10 cellular contexts compared by ENCODE assay signal in genomic region chr17:72465191-72466024, GRCh38.
DNase-seq lines count a peak whose midpoint lies in the region; TF ChIP-seq lines count a peak whose summit lies in the region.
"Had no signal": no experiment of that assay in that cellular context is flagged by ENCODE, and none has a peak within 500 bp of the region (broad histone marks: within the 10 kb centered on the region; RNA-seq: fewer than 3 reads in every experiment).

No MANE protein-coding gene starts in this region.

- no peaks in the 10 kb centered on the region for H3K79me1 ChIP-seq in H9 (ENCODE audit: insufficient read depth, low read depth, low read length, poor library complexity, severe bottlenecking)

- H3K27me3 Mint-ChIP-seq in H9 (ENCODE audit: low read depth), result no peaks in the 10 kb centered on the region; the same call in 1 of the 2 replicates

- no peaks in the 10 kb centered on the region for H3K27me3 ChIP-seq in H9 (ENCODE audit: insufficient read depth, low read length)
- no peaks in the 10 kb centered on the region for H3K27me3 ChIP-seq in transverse colon

- H3K4ac ChIP-seq in H9 (ENCODE audit: low read depth, low read length), result no peak overlapping the region

- H3K27ac ChIP-seq in H9 (ENCODE audit: insufficient read length, low read depth, low read length), result no peak overlapping the region
- peak overlapping the region; percentile 61 to 83 (median 82) for H3K27ac ChIP-seq in transverse colon
- H3K27ac ChIP-seq: heart left ventricle, thoracic aorta had no signal

- no peak overlapping the region for H2BK5ac ChIP-seq in H9 (ENCODE audit: insufficient read length, low read length)

- H3T11ph ChIP-seq in H9 (ENCODE audit: low read length), result no peak overlapping the region

- H3K9ac ChIP-seq in H9 (ENCODE audit: extremely low read depth, insufficient read length, low read length), result no peak overlapping the region

- H2BK12ac ChIP-seq in H9 (ENCODE audit: insufficient read length, low read depth, low read length), result no peak overlapping the region

- H4K8ac ChIP-seq in H9 (replicated peaks; ENCODE audit: insufficient read length, low read depth, low read length), result no peak overlapping the region

- peaks cover 0 to 10% (median 3%) of the 10 kb centered on the region in 3 experiments; a peak in 3 of 7 replicates for H3K36me3 Mint-ChIP-seq in H9 (ENCODE audit: insufficient read depth in 1 of 3, low read depth in 3 of 3)

- H4K91ac ChIP-seq in H9 (ENCODE audit: insufficient read length, low read depth, low read length), result no peak overlapping the region

- H4K20me1 ChIP-seq in H9 (ENCODE audit: control insufficient read depth, insufficient read depth, insufficient read length), result no peaks in the 10 kb centered on the region

- peaks cover 11 to 19% of the 10 kb centered on the region in 2 experiments; a peak in 3 of 5 replicates for H3K9me3 Mint-ChIP-seq in H9

- no CpG with 5 or more reads among the region's 18 CpGs for WGBS in H9 (ENCODE audit: extremely low coverage, insufficient read length, low lambda C conversion rate)
- 51 to 87% methylated on average over 4 to 18 of the region's 18 CpGs for WGBS in transverse colon (ENCODE audit: low coverage in 1 of 2), 2 donors

- H3K4me1 Mint-ChIP-seq in H9, result peaks cover 17 to 21% of the 10 kb centered on the region in 2 experiments

- DNase-seq in D341Med (ENCODE audit: low spot score) (peak; percentile 85), H9 (peak; percentile 44), NCI-H226 (peak; percentile 79), fibroblast of peridontal ligament (ENCODE audit: extremely low read depth) (peak; percentile 20), transverse colon (peak; percentile 77), DMS114 treated with DMSO at 0.1 percent for 48 hours (lab: John Stamatoyannopoulos, UW; ENCODE audit: unreplicated experiment) (no peak), cerebellum (ENCODE audit: low spot score) (no peak), NCI-H774 (lab: John Stamatoyannopoulos, UW) (no peak)
- DNase-seq: heart left ventricle had no signal

- H3K23ac ChIP-seq in H9 (ENCODE audit: insufficient read length, low read depth, low read length), result no peak overlapping the region

- no peak overlapping the region for H2BK15ac ChIP-seq in H9 (ENCODE audit: low read depth, low read length)

- no peak overlapping the region for H2BK120ac ChIP-seq in H9 (ENCODE audit: low read depth, low read length, poor library complexity, severe bottlenecking)

- H3K36me3 ChIP-seq in transverse colon, result no peaks in the 10 kb centered on the region
- H3K36me3 ChIP-seq: heart left ventricle, thoracic aorta had no signal

- H3K9me3 ChIP-seq in H9 (ENCODE audit: control insufficient read depth, low read depth, low read length) (no peaks in the 10 kb centered on the region), transverse colon (no peaks in the 10 kb centered on the region)
- H3K9me3 ChIP-seq: heart left ventricle, thoracic aorta had no signal

- H2AFZ ChIP-seq in H9 (ENCODE audit: low read length), result no peak overlapping the region

- H3K4me3 Mint-ChIP-seq in H9, result no peak overlapping the region

- no peak overlapping the region for H2BK20ac ChIP-seq in H9 (ENCODE audit: low read depth, low read length, poor library complexity, severe bottlenecking)

- no peak overlapping the region for H4K5ac ChIP-seq in H9 (ENCODE audit: insufficient read length, low read depth, low read length)

- intact Hi-C loops in transverse colon (cut with DNase I; ENCODE audit: low total_unique reads), result no loop called here

- H3K4me1 ChIP-seq in H9 (ENCODE audit: insufficient read depth, low read length), result peaks cover 3% of the 10 kb centered on the region; the same call in 1 of the 2 replicates
- peaks cover 3 to 73% (median 43%) of the 10 kb centered on the region in 4 donors for H3K4me1 ChIP-seq in transverse colon

- H3K14ac ChIP-seq in H9 (ENCODE audit: insufficient read depth, low read length), result peak overlapping the region; percentile 26; the same call in 1 of the 2 replicates

- no peak overlapping the region for H3K56ac ChIP-seq in H9 (ENCODE audit: insufficient read length, low read depth, low read length)

- in situ Hi-C loops in transverse colon (cut with MboI; ENCODE audit: low pct_ligation_motif_present in 1 of 4, low pct_unique_long_range_greater_than_20kb in 1 of 4, low sequenced_read_pairs in 3 of 4), result no loop called here

- H3K4me3 ChIP-seq in transverse colon, result no peak overlapping the region
- H3K4me3 ChIP-seq: heart left ventricle, thoracic aorta had no signal

- TF ChIP-seq POLR2A in transverse colon (IDR thresholded peaks at IDR 0.05), result peak; percentile 30

- H3K27ac Mint-ChIP-seq in H9, result peak overlapping the region in 1 of 3 experiments; percentile 34; a peak in 2 of 7 replicates

- H2AK5ac ChIP-seq in H9 (ENCODE audit: insufficient read length, low read length), result no peak overlapping the region

- no peak overlapping the region for H3K18ac ChIP-seq in H9 (ENCODE audit: insufficient read length, low read depth, low read length)

- no peak overlapping the region for H3K4me2 ChIP-seq in H9 (ENCODE audit: insufficient read depth, insufficient read length, low read length)

- TF ChIP-seq CTCF in H9 (conservative IDR thresholded peaks at IDR 0.05), result no peak
- no peak for TF ChIP-seq CTCF in transverse colon (IDR thresholded peaks at IDR 0.05)

- H3K23me2 ChIP-seq in H9 (ENCODE audit: insufficient read length, low read depth, low read length, poor library complexity, severe bottlenecking), result no peaks in the 10 kb centered on the region

- no peak for TF ChIP-seq EP300 in transverse colon (IDR thresholded peaks at IDR 0.05; ENCODE audit: low read depth)

- no peaks in the 10 kb centered on the region for H3K79me2 ChIP-seq in H9 (ENCODE audit: insufficient read depth, low read length)

Comparison
In these comparisons a context has a peak if more than half of its experiments do, and no peak if none do; other contexts are left out.
1. DNase-seq: peak in D341Med (single experiment), H9 (single experiment), NCI-H226 (single experiment), fibroblast of peridontal ligament (single experiment) and transverse colon (single experiment); none in DMS114 treated with DMSO at 0.1 percent for 48 hours (single experiment), cerebellum (single experiment) and NCI-H774 (single experiment).